In genomic region chr4:137644201-137644600, GRCh38 we compare ENCODE assay signal across 25 cellular contexts.
DNase-seq lines count a peak whose midpoint lies in the region; ATAC-seq and TF ChIP-seq lines count a peak whose summit lies in the region.
"Had no signal": no experiment of that assay in that cellular context is flagged by ENCODE, and none has a peak within 500 bp of the region (broad histone marks: within the 10 kb centered on the region; RNA-seq: fewer than 3 reads in every experiment).

No MANE protein-coding gene starts in this region.

- H3K4me2 ChIP-seq in GM23248 (ENCODE audit: unreplicated experiment) = peak overlapping the region; percentile 16
- no peak overlapping the region for H3K4me2 ChIP-seq in mesenchymal stem cell (ENCODE audit: low read length, poor library complexity, severe bottlenecking)
- H3K4me2 ChIP-seq: A549 had no signal

- ATAC-seq in HG03354 (IDR thresholded peaks at IDR 0.05; ENCODE audit: poor library complexity, severe bottlenecking, unreplicated experiment) (no peak), body of pancreas (no peak)
- ATAC-seq: A549; activated CD8-positive, alpha-beta memory T cell treated with anti-CD3 and anti-CD28 coated beads, Interleukin-2, amount 10 ng/mL, durations not matched to agents 7 days and 5 days; activated T-cell treated with anti-CD3 and anti-CD28 coated beads, Interleukin-2, amount 50 U/mL, for 72 hours; lower lobe of right lung; stimulated activated memory B cell treated with anti-CD40 and anti-IgM and Interleukin-4, amounts not matched to agents 10 μg/mL and 1 μg/mL and 100 μg/mL, for 72 hours had no signal

- intact Hi-C loops in body of pancreas (cut with DNase I) = no loop called here

- H2BK120ac ChIP-seq in mesenchymal stem cell (ENCODE audit: low read depth, low read length) = no peak overlapping the region

- 8 to 16% methylated on average over 1 of the region's 1 CpG for WGBS in GM23248 (ENCODE audit: low coverage in 1 of 2, low lambda C conversion rate in 2 of 2, missing lambda C conversion rate in 2 of 2), 2 experiments
- WGBS in mesenchymal stem cell = no CpG with 5 or more reads among the region's 1 CpG
- WGBS in body of pancreas, 2 donors = 27 to 30% methylated on average over 1 of the region's 1 CpG

- H3K4ac ChIP-seq in mesenchymal stem cell (ENCODE audit: low read depth in 1 of 2, low read length in 2 of 2) = no peak overlapping the region

- DNase-seq in AG08395 (ENCODE audit: low spot score) (peak; percentile 53), GM23248 (peak; percentile 78), epithelial cell of proximal tubule (ENCODE audit: low read depth) (peak; percentile 26), mesenchymal stem cell (no peak), body of pancreas (no peak), CD1c-positive myeloid dendritic cell (ENCODE audit: extremely low spot score) (no peak), erythroblast (lab: John Stamatoyannopoulos, UW) (no peak)
- DNase-seq: activated CD4-positive, alpha-beta T cell treated with anti-CD3 and anti-CD28 coated beads, Interleukin-2, amount 10 ng/mL, durations not matched to agents 7 days and 5 days; activated CD8-positive, alpha-beta memory T cell treated with anti-CD3 and anti-CD28 coated beads, Interleukin-2, amount 10 ng/mL, durations not matched to agents 7 days and 5 days; activated naive CD4-positive, alpha-beta T cell treated with Interleukin-2 at 50 U/mL for 16 hours; activated T-cell treated with anti-CD3 and anti-CD28 coated beads, Interleukin-2, amount 50 U/mL, for 72 hours; amygdala; HCEC 1CT; lower lobe of right lung; NCI-H1092; NCI-H2029; NCI-H226; NCI-H82; T-helper 9 cell; WERI-Rb-1 had no signal

- H3K27ac ChIP-seq in GM23248 (peak overlapping the region; percentile 33), mesenchymal stem cell (ENCODE audit: low read length, poor library complexity, severe bottlenecking) (no peak overlapping the region), body of pancreas (no peak overlapping the region)
- H3K27ac ChIP-seq: A549; BLaER1 treated with 17β-estradiol and CSF1 and Interleukin-3, amounts not matched to agents 10 nM and 100 nM; lower lobe of right lung; vagina; WERI-Rb-1 had no signal

- no peaks in the 10 kb centered on the region for H3K27me3 ChIP-seq in GM23248 (replicated peaks; ENCODE audit: insufficient read depth)
- no peaks in the 10 kb centered on the region for H3K27me3 ChIP-seq in mesenchymal stem cell (ENCODE audit: control insufficient read depth in 1 of 2, insufficient read depth in 1 of 2, low read length in 2 of 2)
- no peaks in the 10 kb centered on the region for H3K27me3 ChIP-seq in body of pancreas
- H3K27me3 ChIP-seq: BLaER1 treated with 17β-estradiol and CSF1 and Interleukin-3, amounts not matched to agents 10 nM and 100 nM; vagina had no signal

- H3K36me3 ChIP-seq in GM23248 (ENCODE audit: low read depth) (no peaks in the 10 kb centered on the region), mesenchymal stem cell (ENCODE audit: control insufficient read depth in 1 of 2, insufficient read depth in 2 of 2, low read depth in 1 of 2, low read length in 2 of 2) (no peaks in the 10 kb centered on the region), body of pancreas (replicated peaks in 1 of 2; ENCODE audit: insufficient read depth in 1 of 2, low read depth in 2 of 2) (no peaks in the 10 kb centered on the region)
- H3K36me3 ChIP-seq: lower lobe of right lung, vagina, WERI-Rb-1 had no signal

- in situ Hi-C loops in GM23248 (cut with MboI) = no loop called here

- TF ChIP-seq CTCF in epithelial cell of proximal tubule (conservative IDR thresholded peaks at IDR 0.05; ENCODE audit: low read depth, low read length) = no peak
- no peak for TF ChIP-seq CTCF in body of pancreas (IDR thresholded peaks at IDR 0.05)

- no peak overlapping the region for H4K8ac ChIP-seq in mesenchymal stem cell (ENCODE audit: low read length)

- H3K79me1 ChIP-seq in mesenchymal stem cell (replicated peaks; ENCODE audit: low read length, poor library complexity, severe bottlenecking) = no peaks in the 10 kb centered on the region

- H3K9me2 ChIP-seq in GM23248 (ENCODE audit: insufficient read depth) = peaks cover 2% of the 10 kb centered on the region; the same call in 1 of the 2 replicates

- H4K20me1 ChIP-seq in GM23248 (ENCODE audit: insufficient read depth) = no peaks in the 10 kb centered on the region
- H4K20me1 ChIP-seq: BLaER1 treated with 17β-estradiol and CSF1 and Interleukin-3, amounts not matched to agents 10 nM and 100 nM had no signal

- no peak overlapping the region for H2BK12ac ChIP-seq in mesenchymal stem cell (ENCODE audit: low read length in 2 of 2)

- H2AFZ ChIP-seq in GM23248 = peak overlapping the region; percentile 41
- no peak overlapping the region for H2AFZ ChIP-seq in mesenchymal stem cell (ENCODE audit: low read depth, low read length)

- H3K9ac ChIP-seq in GM23248 (no peak overlapping the region), mesenchymal stem cell (ENCODE audit: low read length) (peak overlapping the region; percentile 62)
- H3K9ac ChIP-seq: BLaER1 treated with 17β-estradiol and CSF1 and Interleukin-3, amounts not matched to agents 10 nM and 100 nM had no signal

- no peak overlapping the region for H3K23ac ChIP-seq in mesenchymal stem cell (ENCODE audit: low read length in 2 of 2)

- no peak overlapping the region for H4K91ac ChIP-seq in mesenchymal stem cell (ENCODE audit: low read length)

- TF ChIP-seq POLR2A in body of pancreas (IDR thresholded peaks at IDR 0.05) (no peak), erythroblast (IDR thresholded peaks at IDR 0.05; ENCODE audit: low read length) (no peak)

- H3K79me2 ChIP-seq in GM23248 (ENCODE audit: insufficient read depth) = no peaks in the 10 kb centered on the region

- no peak overlapping the region for H2BK5ac ChIP-seq in mesenchymal stem cell (ENCODE audit: low read depth, low read length, poor library complexity, severe bottlenecking)

- no peak overlapping the region for H3K18ac ChIP-seq in mesenchymal stem cell (ENCODE audit: low read depth in 1 of 2, low read length in 2 of 2)

- no peak overlapping the region for H2AK5ac ChIP-seq in mesenchymal stem cell (ENCODE audit: low read length, severe bottlenecking)

- peaks cover 16% of the 10 kb centered on the region for H3F3A ChIP-seq in GM23248 (ENCODE audit: insufficient read depth)

- H3K9me3 ChIP-seq in GM23248 (ENCODE audit: low read depth) = no peaks in the 10 kb centered on the region
- H3K9me3 ChIP-seq in mesenchymal stem cell (ENCODE audit: control insufficient read depth, low read length) = no peaks in the 10 kb centered on the region
- no peaks in the 10 kb centered on the region for H3K9me3 ChIP-seq in body of pancreas
- H3K9me3 ChIP-seq: A549; BLaER1 treated with 17β-estradiol and CSF1 and Interleukin-3, amounts not matched to agents 10 nM and 100 nM; lower lobe of right lung; vagina had no signal

- H3K4me3 ChIP-seq in GM23248 (no peak overlapping the region), epithelial cell of proximal tubule (ENCODE audit: low read depth, low read length) (no peak overlapping the region), mesenchymal stem cell (ENCODE audit: insufficient read depth in 1 of 2, low read depth in 1 of 2, low read length in 2 of 2) (no peak overlapping the region), body of pancreas (no peak overlapping the region)
- H3K4me3 ChIP-seq: A549; BLaER1 treated with 17β-estradiol and CSF1 and Interleukin-3, amounts not matched to agents 10 nM and 100 nM; lower lobe of right lung; vagina had no signal

- H2BK15ac ChIP-seq in mesenchymal stem cell (ENCODE audit: low read depth, poor library complexity, severe bottlenecking) = no peak overlapping the region

- H3K4me1 ChIP-seq in GM23248 (ENCODE audit: insufficient read depth) = peaks cover 12% of the 10 kb centered on the region
- H3K4me1 ChIP-seq in mesenchymal stem cell (ENCODE audit: control insufficient read depth, insufficient read depth, low read depth, low read length) = no peaks in the 10 kb centered on the region
- H3K4me1 ChIP-seq in body of pancreas = no peaks in the 10 kb centered on the region
- H3K4me1 ChIP-seq: A549, lower lobe of right lung, vagina had no signal

- no peak overlapping the region for H3K14ac ChIP-seq in mesenchymal stem cell (ENCODE audit: low read length in 2 of 2)

Comparison
In these comparisons a context has a peak if more than half of its experiments do, and no peak if none do; other contexts are left out.
1. DNase-seq: peak in AG08395 (single experiment), GM23248 (single experiment) and epithelial cell of proximal tubule (single experiment); none in mesenchymal stem cell (single experiment), body of pancreas (0 of 4), CD1c-positive myeloid dendritic cell (single experiment) and erythroblast (0 of 2).